12 cellular contexts compared by ENCODE assay signal in genomic region chr21:29771491-29772066, GRCh38.
"Had no signal": no experiment of that assay in that cellular context is flagged by ENCODE, and none has a peak within 500 bp of the region (broad histone marks: within the 10 kb centered on the region; RNA-seq: fewer than 3 reads in every experiment).

No MANE protein-coding gene starts in this region.

- FAIRE-seq: urothelium cell line had no signal

- H3K4me3 ChIP-seq: mucosa of descending colon, sigmoid colon, skin epidermis, stomach had no signal

- H3K36me3 ChIP-seq: neutrophil, sigmoid colon, stomach had no signal

- DNase-seq: dermis blood vessel endothelial cell; mucosa of descending colon; naive thymus-derived CD8-positive, alpha-beta T cell; sigmoid colon; stimulated activated CD4-positive, alpha-beta T cell treated with anti-CD3 and anti-CD28 coated beads, Interleukin-2, amount 100 ng/mL, for 24 hours; stimulated activated CD4-positive, alpha-beta T cell treated with anti-CD3 and anti-CD28 coated beads, Interleukin-4, amount 100 ng/mL, for 4 hours; stimulated activated naive B cell treated with anti-CD40 and anti-IgM and Interleukin-4, amounts not matched to agents 10 μg/mL and 1 μg/mL and 100 μg/mL, for 72 hours; stomach; substantia nigra had no signal

- H3K27ac ChIP-seq: neutrophil, sigmoid colon, skin epidermis, stomach had no signal

- H3K4me1 ChIP-seq: sigmoid colon, stomach had no signal

- H3K27me3 ChIP-seq: neutrophil, sigmoid colon, stomach had no signal

- H3K9me3 ChIP-seq: mucosa of descending colon, neutrophil, sigmoid colon, stomach had no signal
